In genomic region chr2:72722492-72723090, GRCh38 we compare ENCODE assay signal across 12 cellular contexts.
DNase-seq lines count a peak whose midpoint lies in the region; TF ChIP-seq lines count a peak whose summit lies in the region.
"Had no signal": no experiment of that assay in that cellular context is flagged by ENCODE, and none has a peak within 500 bp of the region (broad histone marks: within the 10 kb centered on the region; RNA-seq: fewer than 3 reads in every experiment).

No MANE protein-coding gene starts in this region.

- TF ChIP-seq CTCF in BJ (IDR thresholded peaks at IDR 0.05; ENCODE audit: insufficient read depth, low read depth, low read length) (no peak), mammary epithelial cell (conservative IDR thresholded peaks at IDR 0.05 in 1 of 2, IDR thresholded peaks at IDR 0.05 in 1 of 2; ENCODE audit: extremely low read depth in 1 of 2, insufficient read depth in 1 of 2, low read depth in 1 of 2, low read length in 2 of 2) (no peak)

- no peak overlapping the region for H3K9ac ChIP-seq in mammary epithelial cell (ENCODE audit: insufficient read depth, low read length)

- DNase-seq in BJ (ENCODE audit: low read depth) (peak; percentile 24), RPMI7951 (ENCODE audit: low read depth) (peak; percentile 46), fibroblast of gingiva (ENCODE audit: low read depth) (peak; percentile 83), myocyte (ENCODE audit: low read depth) (peak; percentile 6), KBM-7 (no peak), mammary epithelial cell (no peak), DMS153 (lab: John Stamatoyannopoulos, UW) (no peak)
- no peak for DNase-seq in stimulated activated naive CD4-positive, alpha-beta T cell treated with Interleukin-2 at 50 U/mL for 16 hours (lab: John Stamatoyannopoulos, UW)
- DNase-seq: activated naive CD4-positive, alpha-beta T cell treated with anti-CD3 and anti-CD28 coated beads, Interleukin-2, amount 10 ng/mL, durations not matched to agents 7 days and 5 days; foreskin melanocyte; immature natural killer cell had no signal

- H3K9me3 ChIP-seq in mammary epithelial cell (replicated peaks; ENCODE audit: insufficient read depth, low read length), result no peaks in the 10 kb centered on the region

- no peak overlapping the region for H3K27ac ChIP-seq in mammary epithelial cell (ENCODE audit: insufficient read depth, low read depth, low read length)
- H3K27ac ChIP-seq: HL-60 had no signal

- intact Hi-C loops in mammary epithelial cell (cut with micrococcal nuclease), result no loop called here

- dilution Hi-C loops in mammary epithelial cell (cut with HindIII; ENCODE audit: low sequenced_read_pairs), result no loop called here

- CTCF ChIA-PET in BJ (lab: Yijun Ruan, JAX), result no interaction called here
- CTCF ChIA-PET in mammary epithelial cell (lab: Charles Lee; ENCODE audit: low non-redundant PET), result no interaction called here

- no peak overlapping the region for H2AFZ ChIP-seq in mammary epithelial cell (ENCODE audit: low read depth, low read length)

- POLR2A ChIA-PET in BJ (lab: Charles Lee), result interaction anchor here (0.6 to 0.7 kb wide), 2 partner anchors 137 to 147 kb away, joined by 3 read pairs; no protein-coding TSS in a partner anchor

- no peaks in the 10 kb centered on the region for H3K36me3 ChIP-seq in BJ (ENCODE audit: control insufficient read depth, insufficient read depth, low read length)
- H3K36me3 ChIP-seq in mammary epithelial cell (ENCODE audit: insufficient read depth, low read length), result no peaks in the 10 kb centered on the region

- H3K27me3 ChIP-seq in BJ (ENCODE audit: control insufficient read depth, insufficient read depth, low read length) (no peaks in the 10 kb centered on the region), mammary epithelial cell (ENCODE audit: insufficient read depth, low read length) (no peaks in the 10 kb centered on the region)

- H3K4me2 ChIP-seq in mammary epithelial cell (ENCODE audit: insufficient read depth, low read depth, low read length), result no peak overlapping the region

- in situ Hi-C loops in KBM-7 (cut with MboI; ENCODE audit: low pct_unique_long_range_greater_than_20kb, low sequenced_read_pairs) (no loop called here), mammary epithelial cell (cut with MboI; ENCODE audit: low sequenced_read_pairs in 2 of 2) (no loop called here)

- WGBS in mammary epithelial cell (ENCODE audit: low coverage, missing lambda C conversion rate), result 93% methylated on average over 3 of the region's 3 CpGs

- H3K79me2 ChIP-seq in mammary epithelial cell (ENCODE audit: insufficient read depth, low read length), result no peaks in the 10 kb centered on the region

- no peaks in the 10 kb centered on the region for H4K20me1 ChIP-seq in mammary epithelial cell (ENCODE audit: insufficient read depth, low read length)

- BruUV-seq in mammary epithelial cell (replicated peaks; lab: Mats Ljungman, UMichigan), result no TSS peak

- peaks cover 7% of the 10 kb centered on the region for H3K4me1 ChIP-seq in mammary epithelial cell (ENCODE audit: insufficient read depth, low read length)

- H3K4me3 ChIP-seq in BJ (ENCODE audit: low read depth, low read length), result no peak overlapping the region
- no peak overlapping the region for H3K4me3 ChIP-seq in mammary epithelial cell (replicated peaks in 1 of 3; ENCODE audit: insufficient read depth in 1 of 3, low read depth in 2 of 3, low read length in 3 of 3)

Comparison
In these comparisons a context has a peak if more than half of its experiments do, and no peak if none do; other contexts are left out.
1. DNase-seq: peak in BJ (single experiment), RPMI7951 (single experiment), fibroblast of gingiva (single experiment) and myocyte (single experiment); none in stimulated activated naive CD4-positive, alpha-beta T cell treated with Interleukin-2 at 50 U/mL for 16 hours (single experiment), KBM-7 (single experiment), mammary epithelial cell (single experiment) and DMS153 (single experiment).